ENCODE assay signal across 1 cellular context in the genomic region with DNA sequence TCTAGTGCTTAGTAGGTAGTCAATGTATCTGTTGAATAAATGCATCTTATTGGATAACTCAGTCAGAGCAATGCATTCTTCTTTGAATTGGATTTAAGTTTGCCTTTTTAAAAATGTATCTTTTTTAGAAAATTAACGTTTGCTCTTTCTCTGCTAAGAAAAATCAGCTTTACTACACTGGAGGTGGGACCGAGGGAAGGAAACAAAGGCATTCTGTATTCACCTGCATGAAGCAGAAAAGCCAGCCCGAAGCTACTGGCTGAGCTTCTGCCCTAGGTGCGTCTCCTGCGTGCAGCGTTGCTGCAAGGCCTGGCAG.
TF ChIP-seq lines count a peak whose summit lies in the region.

No MANE protein-coding gene starts in this region.

TF ChIP-seq in HepG2, 621 proteins besides CTCF, POLR2A, EP300 and RAD21 (continued from another document):
- TF ChIP-seq, protein P1, sequence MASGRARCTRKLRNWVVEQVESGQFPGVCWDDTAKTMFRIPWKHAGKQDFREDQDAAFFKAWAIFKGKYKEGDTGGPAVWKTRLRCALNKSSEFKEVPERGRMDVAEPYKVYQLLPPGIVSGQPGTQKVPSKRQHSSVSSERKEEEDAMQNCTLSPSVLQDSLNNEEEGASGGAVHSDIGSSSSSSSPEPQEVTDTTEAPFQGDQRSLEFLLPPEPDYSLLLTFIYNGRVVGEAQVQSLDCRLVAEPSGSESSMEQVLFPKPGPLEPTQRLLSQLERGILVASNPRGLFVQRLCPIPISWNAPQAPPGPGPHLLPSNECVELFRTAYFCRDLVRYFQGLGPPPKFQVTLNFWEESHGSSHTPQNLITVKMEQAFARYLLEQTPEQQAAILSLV (CRISPR knock-in tag; IDR thresholded peaks at IDR 0.05; ENCODE audit: borderline replicate concordance), result peak; percentile 33; the same call in 1 of the 2 replicates
- TF ChIP-seq ZNF772 (CRISPR knock-in tag; IDR thresholded peaks at IDR 0.05) (no peak), MAF1 (CRISPR knock-in tag; IDR thresholded peaks at IDR 0.05; ENCODE audit: borderline replicate concordance) (no peak)
- TF ChIP-seq, protein P2, sequence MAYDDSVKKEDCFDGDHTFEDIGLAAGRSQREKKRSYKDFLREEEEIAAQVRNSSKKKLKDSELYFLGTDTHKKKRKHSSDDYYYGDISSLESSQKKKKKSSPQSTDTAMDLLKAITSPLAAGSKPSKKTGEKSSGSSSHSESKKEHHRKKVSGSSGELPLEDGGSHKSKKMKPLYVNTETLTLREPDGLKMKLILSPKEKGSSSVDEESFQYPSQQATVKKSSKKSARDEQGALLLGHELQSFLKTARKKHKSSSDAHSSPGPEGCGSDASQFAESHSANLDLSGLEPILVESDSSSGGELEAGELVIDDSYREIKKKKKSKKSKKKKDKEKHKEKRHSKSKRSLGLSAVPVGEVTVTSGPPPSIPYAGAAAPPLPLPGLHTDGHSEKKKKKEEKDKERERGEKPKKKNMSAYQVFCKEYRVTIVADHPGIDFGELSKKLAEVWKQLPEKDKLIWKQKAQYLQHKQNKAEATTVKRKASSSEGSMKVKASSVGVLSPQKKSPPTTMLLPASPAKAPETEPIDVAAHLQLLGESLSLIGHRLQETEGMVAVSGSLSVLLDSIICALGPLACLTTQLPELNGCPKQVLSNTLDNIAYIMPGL (CRISPR knock-in tag; IDR thresholded peaks at IDR 0.05; ENCODE audit: borderline replicate concordance in 1 of 2, low read depth in 1 of 2), result 0 out of 4 replicates have a peak, but pooled peaks of 1 of the 2 experiments have one; percentile 34
